ENCODE assay signal across 9 cellular contexts in the genomic region with DNA sequence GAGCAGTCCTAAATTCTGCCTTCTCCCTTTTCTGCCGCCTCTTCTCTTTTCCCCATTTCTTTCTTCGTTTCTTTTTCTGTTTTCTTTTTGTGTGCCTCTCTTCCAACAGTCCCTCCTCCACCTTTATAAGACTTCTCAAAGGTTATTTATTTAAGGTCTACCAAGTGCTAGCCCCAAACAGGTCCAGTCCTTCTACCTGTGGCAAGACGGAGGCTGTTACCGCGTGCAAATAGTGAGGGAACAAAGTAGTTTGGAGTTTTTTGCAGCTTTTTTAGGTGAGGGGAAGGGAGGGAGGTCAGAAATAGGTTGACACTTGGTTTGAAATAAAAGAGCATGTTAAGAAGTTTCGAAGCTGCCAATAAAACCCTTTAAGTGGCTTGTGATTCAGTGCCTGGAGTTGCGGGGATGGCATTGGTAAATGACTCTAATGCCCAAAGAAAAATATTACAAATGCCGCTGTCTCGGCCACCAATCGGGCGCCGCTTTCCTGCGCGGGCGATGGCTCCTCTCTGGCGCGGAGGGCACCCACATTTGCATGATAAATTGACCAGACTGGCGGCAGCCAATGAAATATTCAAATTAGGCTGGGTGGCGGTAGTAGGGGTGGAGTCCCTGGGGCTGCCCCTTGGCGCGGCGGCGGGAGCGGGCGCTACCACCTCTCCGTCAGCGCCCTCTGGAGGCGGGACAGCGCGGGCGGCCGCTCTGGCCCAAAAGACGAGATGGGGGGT. TPM values are rescaled to one million over a fixed set of nuclear protein-coding genes. Genes with fewer than 3 reads are reported as not detected.
A peak's percentile ranks its signal among the peaks of the same experiment; 100 is the strongest.
DNase-seq lines count a peak whose midpoint lies in the region; TF ChIP-seq lines count a peak whose summit lies in the region.
"Had no signal": no experiment of that assay in that cellular context is flagged by ENCODE, and none has a peak within 500 bp of the region (broad histone marks: within the 10 kb centered on the region; RNA-seq: fewer than 3 reads in every experiment).

No MANE protein-coding gene starts in this region.

- DNase-seq in HUDEP-2 (lab: John Stamatoyannopoulos, UW; ENCODE audit: unreplicated experiment in 76 of 76) (peak in 44 of 76 experiments; percentile 8 to 67 (median 40)), activated T-cell treated with anti-CD3 and anti-CD28 coated beads for 24 hours (ENCODE audit: low read depth) (peak; percentile 46), germinal center (ENCODE audit: low spot score) (peak; percentile 22), lower leg skin (ENCODE audit: low spot score in 2 of 2) (no peak), ACHN (no peak), NCI-H1105 treated with DMSO at 0.1 percent for 48 hours (lab: John Stamatoyannopoulos, UW) (no peak), AG08395 (ENCODE audit: low spot score) (no peak)
- peak; percentile 65 for DNase-seq in stimulated activated CD4-positive, alpha-beta T cell treated with anti-CD3 and anti-CD28 coated beads, Interleukin-12 subunit alpha, Interleukin-12 subunit beta, amount 100 ng/mL, for 4 hours

- no peak for TF ChIP-seq POLR2A in lower leg skin (IDR thresholded peaks at IDR 0.05)

- WGBS in lower leg skin, 2 donors: 41 to 45% methylated on average over 33 of the region's 33 CpGs

- TF ChIP-seq CTCF in lower leg skin (IDR thresholded peaks at IDR 0.05): no peak

- no peak overlapping the region for H3K4me3 ChIP-seq in lower leg skin (ENCODE audit: low read depth, poor library complexity, severe bottlenecking)
- H3K4me3 ChIP-seq: skin epidermis had no signal

- in situ Hi-C loops in ACHN (cut with HindIII; ENCODE audit: low pct_ligation_motif_present, low pct_unique_long_range_greater_than_20kb, low sequenced_read_pairs): no loop called here

- intact Hi-C loops in lower leg skin (cut with DNase I; ENCODE audit: low total_unique reads): no loop called here

RNA-seq across cellular contexts. Expression of a gene that starts 7.5 kb away (rescaled TPM):
- 1 to 10 TPM; 1.6 to 4.0 (median 3.5) TPM for total RNA-seq in lower leg skin

Comparison
In these comparisons a context has a peak if more than half of its experiments do, and no peak if none do; other contexts are left out.
1. DNase-seq: peak in HUDEP-2 (44 of 76), activated T-cell treated with anti-CD3 and anti-CD28 coated beads for 24 hours (single experiment), germinal center (single experiment) and stimulated activated CD4-positive, alpha-beta T cell treated with anti-CD3 and anti-CD28 coated beads, Interleukin-12 subunit alpha, Interleukin-12 subunit beta, amount 100 ng/mL, for 4 hours (single experiment); none in lower leg skin (0 of 2), ACHN (single experiment), NCI-H1105 treated with DMSO at 0.1 percent for 48 hours (single experiment) and AG08395 (single experiment).